In genomic region chr6:64737418-64737817, GRCh38 we compare ENCODE assay signal across 33 cellular contexts.
"Had no signal": no experiment of that assay in that cellular context is flagged by ENCODE, and none has a peak within 500 bp of the region (broad histone marks: within the 10 kb centered on the region; RNA-seq: fewer than 3 reads in every experiment).

No MANE protein-coding gene starts in this region.

- ATAC-seq: activated CD4-positive, alpha-beta T cell treated with anti-CD3 and anti-CD28 coated beads for 36 hours; activated CD8-positive, alpha-beta memory T cell treated with anti-CD3 and anti-CD28 coated beads, Interleukin-2, amount 10 ng/mL, durations not matched to agents 7 days and 5 days; activated CD8-positive, alpha-beta T cell treated with anti-CD3 and anti-CD28 coated beads, Interleukin-2, amount 10 ng/mL, durations not matched to agents 7 days and 5 days; activated naive CD4-positive, alpha-beta T cell treated with anti-CD3 and anti-CD28 coated beads, Interleukin-2, amount 50 U/mL, for 72 hours; activated T-cell treated with anti-CD3 and anti-CD28 coated beads, Interleukin-2, amount 50 U/mL, for 72 hours; body of pancreas; effector memory CD8-positive, alpha-beta T cell; gastroesophageal sphincter; heart right ventricle; T-helper 17 cell had no signal

- H3K4me2 ChIP-seq: hepatocyte had no signal

- H3K36me3 ChIP-seq: cardiac muscle cell, esophagus muscularis mucosa, gastroesophageal sphincter, heart right ventricle had no signal

- DNase-seq: activated CD4-positive, alpha-beta memory T cell treated with anti-CD3 and anti-CD28 coated beads for 36 hours; activated CD4-positive, alpha-beta T cell treated with anti-CD3 and anti-CD28 coated beads for 36 hours; activated CD4-positive, alpha-beta T cell treated with anti-CD3 and anti-CD28 coated beads, Interleukin-2, amount 10 ng/mL, durations not matched to agents 24 days and 14 days; activated CD4-positive, CD25-positive, alpha-beta regulatory T cell; activated CD4-positive, CD25-positive, alpha-beta regulatory T cell treated with anti-CD3 and anti-CD28 coated beads, Interleukin-2, amount 50 U/mL, for 72 hours; activated CD8-positive, alpha-beta memory T cell treated with anti-CD3 and anti-CD28 coated beads, Interleukin-2, amount 10 ng/mL, durations not matched to agents 7 days and 5 days; activated CD8-positive, alpha-beta memory T cell treated with anti-CD3 and anti-CD28 coated beads, Interleukin-2, amount 50 U/mL, for 4 hours; activated CD8-positive, alpha-beta T cell treated with anti-CD3 and anti-CD28 coated beads, Interleukin-2, amount 10 ng/mL, durations not matched to agents 7 days and 5 days; activated gamma-delta T cell; activated naive CD4-positive, alpha-beta T cell; activated naive CD4-positive, alpha-beta T cell treated with anti-CD3 and anti-CD28 coated beads, Interleukin-2, amount 10 ng/mL, durations not matched to agents 7 days and 5 days; activated naive CD8-positive, alpha-beta T cell treated with anti-CD3 and anti-CD28 coated beads, Interleukin-2, amount 10 ng/mL, durations not matched to agents 7 days and 5 days; activated T-cell treated with anti-CD3 and anti-CD28 coated beads, Interleukin-2, amount 50 U/mL, for 24 hours; activated T-cell treated with anti-CD3 and anti-CD28 coated beads, Interleukin-2, amount 50 U/mL, for 72 hours; amygdala; aorta; body of pancreas; central memory CD4-positive, alpha-beta T cell; cerebellar nuclear complex; effector CD4-positive, alpha-beta T cell; effector memory CD8-positive, alpha-beta T cell; erythroblast; foreskin melanocyte; heart right ventricle; T-helper 1 cell; T-helper 17 cell; T1000 had no signal

- H3K9me3 ChIP-seq: body of pancreas, esophagus muscularis mucosa, gastroesophageal sphincter had no signal

- H2AFZ ChIP-seq: hepatocyte had no signal

- H3K4me1 ChIP-seq: body of pancreas, esophagus muscularis mucosa, gastroesophageal sphincter, heart right ventricle had no signal

- H3K27ac ChIP-seq: body of pancreas, cardiac muscle cell, coronary artery, esophagus muscularis mucosa, gastroesophageal sphincter, heart right ventricle, hepatocyte had no signal

- H3K4me3 ChIP-seq: body of pancreas, cardiac muscle cell, coronary artery, esophagus muscularis mucosa, gastroesophageal sphincter, heart right ventricle, hepatocyte had no signal

- H3K27me3 ChIP-seq: body of pancreas, cardiac muscle cell, esophagus muscularis mucosa, gastroesophageal sphincter, heart right ventricle, hepatocyte had no signal

- H3K79me2 ChIP-seq: hepatocyte had no signal
